15 cellular contexts compared by ENCODE assay signal in the genomic region with DNA sequence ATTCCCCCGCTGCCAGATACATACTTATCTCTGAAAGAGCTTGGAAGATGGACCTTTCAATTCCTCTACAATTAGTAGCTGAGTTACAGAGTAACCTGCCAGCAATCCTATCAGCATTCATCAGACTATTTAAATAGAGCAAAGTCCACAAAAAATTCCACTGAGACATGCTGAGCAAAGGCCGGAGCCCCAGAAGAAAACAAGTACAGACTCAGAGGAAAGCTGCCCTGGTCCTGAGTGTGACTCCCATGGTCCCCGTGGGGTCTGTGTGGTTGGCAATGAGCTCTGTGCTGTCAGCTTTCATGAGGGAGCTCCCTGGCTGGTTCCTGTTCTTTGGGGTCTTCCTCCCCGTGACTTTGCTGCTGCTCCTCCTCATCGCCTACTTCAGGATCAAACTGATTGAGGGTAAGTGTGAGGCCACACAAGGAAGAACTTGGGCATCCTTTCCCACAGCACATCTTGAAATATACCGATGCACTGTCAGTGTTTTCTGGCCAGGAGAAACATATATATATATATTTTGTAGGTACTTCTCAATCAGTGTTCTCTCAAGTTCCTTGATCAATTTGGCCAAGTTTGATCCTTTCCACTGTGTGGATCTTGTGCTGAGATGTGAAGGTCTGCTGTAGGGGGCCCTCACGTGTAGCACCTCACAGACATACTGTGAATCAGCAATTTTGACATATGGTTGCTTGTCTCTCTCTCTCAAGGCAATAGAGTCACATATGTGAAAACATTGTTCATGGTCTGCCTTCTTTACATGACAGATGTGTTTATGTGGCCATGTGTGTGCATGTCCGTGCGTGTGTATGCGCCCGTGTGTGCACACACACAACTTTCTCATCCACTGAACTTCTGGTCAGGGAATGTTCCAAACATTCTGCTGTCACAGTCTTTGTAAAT. TPM values are rescaled to one million over a fixed set of nuclear protein-coding genes. Genes with fewer than 3 reads are reported as not detected.
DNase-seq lines count a peak whose midpoint lies in the region; TF ChIP-seq lines count a peak whose summit lies in the region.
"Had no signal": no experiment of that assay in that cellular context is flagged by ENCODE, and none has a peak within 500 bp of the region (broad histone marks: within the 10 kb centered on the region; RNA-seq: fewer than 3 reads in every experiment).

A gene (plus strand): TSS at position 160 of the 903 bp plus-strand sequence. CDS start 8 bp downstream, at position 168.

- CTCF ChIA-PET in A673 (lab: Charles Lee): no interaction called here

- no peak for TF ChIP-seq POLR2A in esophagus muscularis mucosa (IDR thresholded peaks at IDR 0.05; ENCODE audit: low read depth)

- no TSS peak for BruUV-seq in A673 (replicated peaks; lab: Mats Ljungman, UMichigan)

- intact Hi-C loops in esophagus muscularis mucosa (cut with DNase I) (no loop called here), A673 (cut with micrococcal nuclease; ENCODE audit: unreplicated experiment) (no loop called here)

- DNase-seq in LoVo (ENCODE audit: low spot score) (peak; percentile 26), esophagus muscularis mucosa (ENCODE audit: extremely low spot score) (peak; percentile 68), mucosa of gallbladder (ENCODE audit: low spot score) (peak; percentile 23), A673 (ENCODE audit: low spot score) (no peak), middle frontal gyrus (ENCODE audit: extremely low spot score, low spot score) (no peak)
- no peak for DNase-seq in stimulated activated CD4-positive, alpha-beta T cell treated with anti-CD3 and anti-CD28 coated beads, Interleukin-4, amount 100 ng/mL, for 4 hours
- DNase-seq in stimulated activated CD8-positive, alpha-beta memory T cell treated with anti-CD3 and anti-CD28 coated beads, Interleukin-4, amount 100 ng/mL, for 48 hours: no peak
- DNase-seq: EL, Kasumi-1, NCI-H1417, NCI-H2029, NCI-H2171 treated with DMSO at 0.1 percent for 48 hours, Right ventricle myocardium superior had no signal

- TF ChIP-seq CTCF in esophagus muscularis mucosa (IDR thresholded peaks at IDR 0.05) (no peak), A673 (conservative IDR thresholded peaks at IDR 0.05; ENCODE audit: low read depth, low read length) (no peak)

- no peak within 1 kb of the TSS for H3K27ac ChIP-seq in esophagus muscularis mucosa (replicated peaks in 1 of 4)
- no peak within 1 kb of the TSS for H3K27ac ChIP-seq in A673 (ENCODE audit: low read depth, low read length, poor library complexity, severe bottlenecking)
- H3K27ac ChIP-seq: BLaER1 treated with 17β-estradiol and CSF1 and Interleukin-3, amounts not matched to agents 10 nM and 100 nM had no signal

- TF ChIP-seq EP300 in esophagus muscularis mucosa (IDR thresholded peaks at IDR 0.05): no peak

- no peaks in the 10 kb centered on the region for H3K27me3 ChIP-seq in esophagus muscularis mucosa
- H3K27me3 ChIP-seq in A673 (replicated peaks; ENCODE audit: insufficient read depth, low read depth, low read length, poor library complexity): no peaks in the 10 kb centered on the region
- H3K27me3 ChIP-seq: BLaER1 treated with 17β-estradiol and CSF1 and Interleukin-3, amounts not matched to agents 10 nM and 100 nM had no signal

- H3K4me3 ChIP-seq in esophagus muscularis mucosa: no peak within 1 kb of the TSS
- H3K4me3 ChIP-seq in A673 (ENCODE audit: low read depth, low read length, poor library complexity, severe bottlenecking): no peak within 1 kb of the TSS
- H3K4me3 ChIP-seq: BLaER1 treated with 17β-estradiol and CSF1 and Interleukin-3, amounts not matched to agents 10 nM and 100 nM had no signal

- no peaks in the 10 kb centered on the region for H3K9me3 ChIP-seq in esophagus muscularis mucosa
- no peaks in the 10 kb centered on the region for H3K9me3 ChIP-seq in A673 (ENCODE audit: low read depth, low read length, poor library complexity, severe bottlenecking)
- H3K9me3 ChIP-seq: BLaER1 treated with 17β-estradiol and CSF1 and Interleukin-3, amounts not matched to agents 10 nM and 100 nM had no signal

- WGBS in esophagus muscularis mucosa: 75% methylated on average over 11 of the region's 11 CpGs

- H3K4me1 ChIP-seq in esophagus muscularis mucosa (no peaks in the 10 kb centered on the region), A673 (ENCODE audit: insufficient read depth, low read length, poor library complexity, severe bottlenecking) (no peaks in the 10 kb centered on the region)

- no peaks in the 10 kb centered on the region for H3K36me3 ChIP-seq in esophagus muscularis mucosa
- H3K36me3 ChIP-seq in A673 (ENCODE audit: insufficient read depth, low read length, poor library complexity, severe bottlenecking): no peaks in the 10 kb centered on the region
- H3K36me3 ChIP-seq: BLaER1 treated with 17β-estradiol and CSF1 and Interleukin-3, amounts not matched to agents 10 nM and 100 nM had no signal

- POLR2A ChIA-PET in A673 (lab: Charles Lee; ENCODE audit: low non-redundant PET): no interaction called here

RNA-seq across cellular contexts. Expression of the gene that starts here (rescaled TPM):
- not detected for total RNA-seq in esophagus muscularis mucosa
- total RNA-seq in mucosa of gallbladder: 2.8 TPM
- not detected in 2 replicates for total RNA-seq in A673 (2021)
- total RNA-seq: NCI-H460, Right ventricle myocardium superior had no signal

Comparison
In these comparisons a context has a peak if more than half of its experiments do, and no peak if none do; other contexts are left out.
1. Peak in DNase-seq in esophagus muscularis mucosa; RNA of the gene not detected or under 1 TPM.
2. DNase-seq: peak in LoVo (single experiment) and mucosa of gallbladder (single experiment); none in A673 (single experiment), middle frontal gyrus (single experiment), stimulated activated CD4-positive, alpha-beta T cell treated with anti-CD3 and anti-CD28 coated beads, Interleukin-4, amount 100 ng/mL, for 4 hours (0 of 2) and stimulated activated CD8-positive, alpha-beta memory T cell treated with anti-CD3 and anti-CD28 coated beads, Interleukin-4, amount 100 ng/mL, for 48 hours (single experiment).